ENCODE assay signal across 11 cellular contexts in the genomic region with DNA sequence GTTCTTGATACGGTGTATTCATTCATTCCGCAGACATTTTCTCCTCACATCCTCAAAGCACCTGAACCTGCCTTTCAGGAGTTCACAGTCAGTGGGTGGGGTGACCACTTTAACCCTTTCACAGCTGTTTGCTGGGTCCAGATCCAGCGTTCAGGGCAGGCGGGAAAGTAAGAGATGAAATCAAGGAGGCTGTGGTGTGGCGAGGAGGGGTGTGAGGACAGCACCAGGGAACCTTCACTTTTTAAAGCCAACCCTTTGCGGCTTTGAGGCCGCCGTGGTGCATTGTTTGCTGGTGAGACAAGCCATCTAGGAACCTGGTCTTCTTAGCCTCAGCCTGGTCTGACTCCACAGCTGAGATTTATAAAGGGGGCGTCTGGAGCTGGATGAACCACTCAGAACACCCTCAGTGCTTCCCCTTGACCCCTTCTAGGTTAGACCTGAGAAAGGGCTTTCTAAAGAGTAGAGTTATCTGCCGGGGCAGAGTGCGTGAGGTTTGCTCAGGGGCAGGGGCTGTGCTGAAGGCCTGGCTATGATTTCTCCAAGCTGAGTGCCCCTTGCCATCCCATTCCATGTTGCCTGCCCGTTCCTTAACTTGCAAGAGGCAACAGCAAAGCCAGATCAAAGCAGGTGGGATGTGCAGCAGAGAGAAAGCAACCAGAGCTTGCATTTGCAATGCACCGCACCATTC. TPM values are rescaled to one million over a fixed set of nuclear protein-coding genes. Genes with fewer than 3 reads are reported as not detected.
DNase-seq lines count a peak whose midpoint lies in the region; ATAC-seq lines count a peak whose summit lies in the region.
"Had no signal": no experiment of that assay in that cellular context is flagged by ENCODE, and none has a peak within 500 bp of the region (broad histone marks: within the 10 kb centered on the region; RNA-seq: fewer than 3 reads in every experiment).

No MANE protein-coding gene starts in this region.

- peaks cover 79% of the 10 kb centered on the region for H3K4me1 ChIP-seq in CD4-positive, alpha-beta memory T cell (ENCODE audit: insufficient read depth, low read length)

- H3K4me3 ChIP-seq in CD4-positive, alpha-beta memory T cell (ENCODE audit: low read length in 2 of 2): peak overlapping the region; percentile 94 to 96
- H3K4me3 ChIP-seq: hepatocyte, sigmoid colon had no signal

- H3K27ac Mint-ChIP-seq in CD4-positive, alpha-beta memory T cell: peak overlapping the region; percentile 95 to 100 (median 99)
- peak overlapping the region; percentile 99 for H3K27ac Mint-ChIP-seq in activated T-helper 2 cell treated with anti-CD3 and anti-CD28 coated beads, Interferon-gamma antibody, Interleukin-2, Interleukin-4, amounts not matched to agents 10 μg/mL and 5 μg/mL and 100 μg/mL, durations not matched to agents 14 hours and 24 hours and 36 hours
- H3K27ac Mint-ChIP-seq in naive B cell: peak overlapping the region; percentile 98 to 100 (median 99)

- H3K36me3 Mint-ChIP-seq in CD4-positive, alpha-beta memory T cell: peaks cover 43 to 54% of the 10 kb centered on the region in 2 donors
- H3K36me3 Mint-ChIP-seq in activated T-helper 2 cell treated with anti-CD3 and anti-CD28 coated beads, Interferon-gamma antibody, Interleukin-2, Interleukin-4, amounts not matched to agents 10 μg/mL and 5 μg/mL and 100 μg/mL, durations not matched to agents 14 hours and 24 hours and 36 hours (ENCODE audit: low read depth): peaks cover 64% of the 10 kb centered on the region
- H3K36me3 Mint-ChIP-seq in naive B cell: peaks cover 19 to 35% of the 10 kb centered on the region in 2 donors

- H3K27me3 Mint-ChIP-seq in CD4-positive, alpha-beta memory T cell: no peaks in the 10 kb centered on the region
- no peaks in the 10 kb centered on the region for H3K27me3 Mint-ChIP-seq in activated T-helper 2 cell treated with anti-CD3 and anti-CD28 coated beads, Interferon-gamma antibody, Interleukin-2, Interleukin-4, amounts not matched to agents 10 μg/mL and 5 μg/mL and 100 μg/mL, durations not matched to agents 14 hours and 24 hours and 36 hours (ENCODE audit: low read depth)
- H3K27me3 Mint-ChIP-seq in naive B cell: no peaks in the 10 kb centered on the region

- peak; percentile 52 to 77 (median 66) for DNase-seq in CD4-positive, alpha-beta memory T cell
- peak; percentile 59 for DNase-seq in activated T-helper 2 cell treated with anti-CD3 and anti-CD28 coated beads, Interferon-gamma antibody, Interleukin-2, Interleukin-4, amounts not matched to agents 10 μg/mL and 5 μg/mL and 100 μg/mL, durations not matched to agents 14 hours and 24 hours and 36 hours (ENCODE audit: low spot score)
- DNase-seq in naive B cell (no peak), 8988T (no peak), ecto neural progenitor cell (ENCODE audit: low spot score) (no peak)
- DNase-seq: NCI-H748 treated with DMSO at 0.1 percent for 48 hours, sigmoid colon had no signal

- no peaks in the 10 kb centered on the region for H3K27me3 ChIP-seq in CD4-positive, alpha-beta memory T cell (ENCODE audit: insufficient read depth, low read length)
- H3K27me3 ChIP-seq: hepatocyte, sigmoid colon had no signal

- POLR2A ChIA-PET in CD4-positive, alpha-beta memory T cell (lab: Charles Lee; ENCODE audit: partially characterized antibody): interaction anchor here (0.8 to 28.0 kb wide), 25 partner anchors 8 to 1124 kb away, joined by 3 to 1226 read pairs (median 7); a partner anchor contains a TSS

- intact Hi-C loops in CD4-positive, alpha-beta memory T cell (cut with micrococcal nuclease): loop anchor here (2.0 to 10.0 kb wide), 3 partner anchors 38 to 160 kb away; a partner anchor contains a TSS
- intact Hi-C loops in activated T-helper 2 cell treated with anti-CD3 and anti-CD28 coated beads, Interferon-gamma antibody, Interleukin-2, Interleukin-4, amounts not matched to agents 10 μg/mL and 5 μg/mL and 100 μg/mL, durations not matched to agents 14 hours and 24 hours and 36 hours (cut with micrococcal nuclease): no loop called here

- peaks cover 43 to 85% (median 63%) of the 10 kb centered on the region in 4 donors for H3K4me1 Mint-ChIP-seq in CD4-positive, alpha-beta memory T cell
- peaks cover 39% of the 10 kb centered on the region for H3K4me1 Mint-ChIP-seq in activated T-helper 2 cell treated with anti-CD3 and anti-CD28 coated beads, Interferon-gamma antibody, Interleukin-2, Interleukin-4, amounts not matched to agents 10 μg/mL and 5 μg/mL and 100 μg/mL, durations not matched to agents 14 hours and 24 hours and 36 hours (ENCODE audit: low read depth)
- H3K4me1 Mint-ChIP-seq in naive B cell: peaks cover 63 to 89% (median 67%) of the 10 kb centered on the region in 3 donors

- peak overlapping the region; percentile 94 for H3K27ac ChIP-seq in CD4-positive, alpha-beta memory T cell (ENCODE audit: low read depth, low read length)
- peak overlapping the region; percentile 61 for H3K27ac ChIP-seq in KOPT-K1 (ENCODE audit: low read depth, low read length, poor library complexity, severe bottlenecking)
- H3K27ac ChIP-seq: hepatocyte, sigmoid colon had no signal

- no peak for ATAC-seq in naive B cell (ENCODE audit: low read depth in 2 of 2)
- no peak for ATAC-seq in GM19324 (IDR thresholded peaks at IDR 0.05; ENCODE audit: low FRiP score, unreplicated experiment)
- ATAC-seq in GM18907 (IDR thresholded peaks at IDR 0.05; ENCODE audit: unreplicated experiment): no peak

- CTCF ChIA-PET in CD4-positive, alpha-beta memory T cell (lab: Charles Lee; ENCODE audit: partially characterized antibody): interaction anchor here (0.9 to 19.3 kb wide), 13 partner anchors 9 to 247 kb away, joined by 3 to 512 read pairs (median 7); a partner anchor contains a TSS

- no peaks in the 10 kb centered on the region for H3K9me3 ChIP-seq in CD4-positive, alpha-beta memory T cell (ENCODE audit: control insufficient read depth in 1 of 2, low read length in 2 of 2)
- H3K9me3 ChIP-seq in KOPT-K1 (ENCODE audit: insufficient read depth, low read length, poor library complexity, severe bottlenecking): peaks cover 13% of the 10 kb centered on the region
- H3K9me3 ChIP-seq: sigmoid colon had no signal

- peak overlapping the region; percentile 88 to 98 (median 96) for H3K4me3 Mint-ChIP-seq in CD4-positive, alpha-beta memory T cell
- H3K4me3 Mint-ChIP-seq in activated T-helper 2 cell treated with anti-CD3 and anti-CD28 coated beads, Interferon-gamma antibody, Interleukin-2, Interleukin-4, amounts not matched to agents 10 μg/mL and 5 μg/mL and 100 μg/mL, durations not matched to agents 14 hours and 24 hours and 36 hours (ENCODE audit: low read depth): peak overlapping the region; percentile 95
- peak overlapping the region; percentile 83 to 100 (median 99) for H3K4me3 Mint-ChIP-seq in naive B cell

- peaks cover 16% of the 10 kb centered on the region for H3K36me3 ChIP-seq in CD4-positive, alpha-beta memory T cell (ENCODE audit: insufficient read depth, low read length)
- no peaks in the 10 kb centered on the region for H3K36me3 ChIP-seq in KOPT-K1 (ENCODE audit: insufficient read depth, low read length)
- H3K36me3 ChIP-seq: sigmoid colon had no signal

- H3K9me3 Mint-ChIP-seq in CD4-positive, alpha-beta memory T cell: peaks cover 0 to 3% (median 0%) of the 10 kb centered on the region in 8 donors
- H3K9me3 Mint-ChIP-seq in activated T-helper 2 cell treated with anti-CD3 and anti-CD28 coated beads, Interferon-gamma antibody, Interleukin-2, Interleukin-4, amounts not matched to agents 10 μg/mL and 5 μg/mL and 100 μg/mL, durations not matched to agents 14 hours and 24 hours and 36 hours: peaks cover 3% of the 10 kb centered on the region
- no peaks in the 10 kb centered on the region for H3K9me3 Mint-ChIP-seq in naive B cell

RNA-seq across cellular contexts. Expression of a gene that starts 0.9 kb away (rescaled TPM):
- total RNA-seq in CD4-positive, alpha-beta memory T cell: 100 to 1,000 TPM; 268 to 269 TPM
- 100 to 1,000 TPM; 436 to 502 TPM for polyA plus RNA-seq in CD4-positive, alpha-beta memory T cell
- total RNA-seq in activated T-helper 2 cell treated with anti-CD3 and anti-CD28 coated beads, Interferon-gamma antibody, Interleukin-2, Interleukin-4, amounts not matched to agents 10 μg/mL and 5 μg/mL and 100 μg/mL, durations not matched to agents 14 hours and 24 hours and 36 hours: 367 and 374 TPM in 2 replicates
- polyA plus RNA-seq in naive B cell (ENCODE audit: low read depth in 6 of 6): 100 to 1,000 TPM; 442 to 802 (median 622) TPM
- total RNA-seq: sigmoid colon had no signal

Comparison
In these comparisons a context has a peak if more than half of its experiments do, and no peak if none do; other contexts are left out.
1. DNase-seq: peak in CD4-positive, alpha-beta memory T cell (5 of 5) and activated T-helper 2 cell treated with anti-CD3 and anti-CD28 coated beads, Interferon-gamma antibody, Interleukin-2, Interleukin-4, amounts not matched to agents 10 μg/mL and 5 μg/mL and 100 μg/mL, durations not matched to agents 14 hours and 24 hours and 36 hours (single experiment); none in naive B cell (single experiment), 8988T (single experiment) and ecto neural progenitor cell (single experiment).
2. Peak in every context shown above with its lines, with median percentiles within 50 percentile points of each other: H3K27ac Mint-ChIP-seq and H3K4me3 Mint-ChIP-seq.